In genomic region chr11:88338223-88338661, GRCh38 we compare ENCODE assay signal across 7 cellular contexts. TPM values are rescaled to one million over a fixed set of nuclear protein-coding genes. Genes with fewer than 3 reads are reported as not detected.
A peak's percentile ranks its signal among the peaks of the same experiment; 100 is the strongest.
DNase-seq lines count a peak whose midpoint lies in the region; ATAC-seq and TF ChIP-seq lines count a peak whose summit lies in the region.

No MANE protein-coding gene starts in this region.

- no peak for TF ChIP-seq CTCF in OCI-LY1 (IDR thresholded peaks at IDR 0.05; ENCODE audit: low read length)
- no peak for TF ChIP-seq CTCF in fibroblast of villous mesenchyme (IDR thresholded peaks at IDR 0.05; ENCODE audit: insufficient read depth, low read depth, low read length)
- TF ChIP-seq CTCF in neural progenitor cell (IDR thresholded peaks at IDR 0.05) = no peak
- TF ChIP-seq CTCF in upper lobe of left lung (IDR thresholded peaks at IDR 0.05) = no peak

- TF ChIP-seq EP300 in upper lobe of left lung (IDR thresholded peaks at IDR 0.05) = no peak

- H3K27ac ChIP-seq in OCI-LY1 (ENCODE audit: low read depth, low read length, poor library complexity, severe bottlenecking) (peak overlapping the region; percentile 82), neural progenitor cell (no peak overlapping the region), upper lobe of left lung (peak overlapping the region; percentile 90 to 93 (median 93))

- TF ChIP-seq POLR2A in upper lobe of left lung (IDR thresholded peaks at IDR 0.05) = peak in 1 of 4 donors; percentile 24

- ATAC-seq in GM18511 (IDR thresholded peaks at IDR 0.05; ENCODE audit: unreplicated experiment) (peak; percentile 66), HG03045 (IDR thresholded peaks at IDR 0.05; ENCODE audit: unreplicated experiment) (peak; percentile 42), upper lobe of left lung (ENCODE audit: low FRiP score in 2 of 2) (peak; percentile 87 to 88)

- H2AFZ ChIP-seq in OCI-LY1 (ENCODE audit: low read length) = peak overlapping the region; percentile 3; the same call in 1 of the 2 replicates
- H2AFZ ChIP-seq in neural progenitor cell (replicated peaks) = peak overlapping the region; percentile 87

- peaks cover 36% of the 10 kb centered on the region for H3K36me3 Mint-ChIP-seq in activated T-cell treated with anti-CD3 and anti-CD28 coated beads, Interleukin-2, amount 50 U/mL, for 24 hours (ENCODE audit: low read depth)
- peaks cover 10% of the 10 kb centered on the region for H3K36me3 Mint-ChIP-seq in neural progenitor cell

- peaks cover 54% of the 10 kb centered on the region for H3K4me1 Mint-ChIP-seq in activated T-cell treated with anti-CD3 and anti-CD28 coated beads, Interleukin-2, amount 50 U/mL, for 24 hours (ENCODE audit: low read depth)
- H3K4me1 Mint-ChIP-seq in neural progenitor cell = peaks cover 14% of the 10 kb centered on the region

- H3K4me3 Mint-ChIP-seq in activated T-cell treated with anti-CD3 and anti-CD28 coated beads, Interleukin-2, amount 50 U/mL, for 24 hours = peak overlapping the region; percentile 96
- peak overlapping the region; percentile 99 for H3K4me3 Mint-ChIP-seq in neural progenitor cell

- H3F3A ChIP-seq in OCI-LY1 (ENCODE audit: insufficient read depth, low read length) = no peaks in the 10 kb centered on the region
- H3F3A ChIP-seq in neural progenitor cell (ENCODE audit: low read depth) = no peaks in the 10 kb centered on the region

- peak overlapping the region; percentile 97 for H3K27ac Mint-ChIP-seq in activated T-cell treated with anti-CD3 and anti-CD28 coated beads, Interleukin-2, amount 50 U/mL, for 24 hours
- H3K27ac Mint-ChIP-seq in neural progenitor cell = no peak overlapping the region

- H3K36me3 ChIP-seq in OCI-LY1 (ENCODE audit: insufficient read depth, low read length) (peaks cover 27% of the 10 kb centered on the region), neural progenitor cell (peaks cover 16% of the 10 kb centered on the region), upper lobe of left lung (peaks cover 0 to 3% (median 0%) of the 10 kb centered on the region in 4 donors)

- H3K27me3 ChIP-seq in OCI-LY1 (ENCODE audit: insufficient read depth, low read length) (no peaks in the 10 kb centered on the region), neural progenitor cell (no peaks in the 10 kb centered on the region), upper lobe of left lung (peaks cover 0 to 2% (median 0%) of the 10 kb centered on the region in 4 donors)

- peak; percentile 56 for DNase-seq in activated T-cell treated with anti-CD3 and anti-CD28 coated beads, Interleukin-2, amount 50 U/mL, for 24 hours
- DNase-seq in fibroblast of villous mesenchyme (ENCODE audit: low read depth) (peak; percentile 93), neural progenitor cell (ENCODE audit: low spot score) (peak; percentile 14), upper lobe of left lung (peak in 1 of 2 donors; percentile 82)

- H3K4me3 ChIP-seq in OCI-LY1 (ENCODE audit: low read depth, low read length, poor library complexity, severe bottlenecking) (peak overlapping the region; percentile 100), fibroblast of villous mesenchyme (ENCODE audit: low read depth, low read length) (peak overlapping the region; percentile 96), neural progenitor cell (peak overlapping the region; percentile 87), upper lobe of left lung (peak overlapping the region; percentile 69 to 83 (median 79))

- WGBS in upper lobe of left lung, 2 donors = 2 to 3% methylated on average over 8 of the region's 8 CpGs

- H3K79me2 ChIP-seq in OCI-LY1 (ENCODE audit: insufficient read depth, low read length) (peaks cover 35% of the 10 kb centered on the region), neural progenitor cell (ENCODE audit: low read depth) (peaks cover 50% of the 10 kb centered on the region)

- no peaks in the 10 kb centered on the region for H3K9me3 Mint-ChIP-seq in activated T-cell treated with anti-CD3 and anti-CD28 coated beads, Interleukin-2, amount 50 U/mL, for 24 hours
- no peaks in the 10 kb centered on the region for H3K9me3 Mint-ChIP-seq in neural progenitor cell

- H3K9me2 ChIP-seq in OCI-LY1 (ENCODE audit: low read depth, low read length) = no peaks in the 10 kb centered on the region

- H4K20me1 ChIP-seq in OCI-LY1 (ENCODE audit: insufficient read depth, low read length) (no peaks in the 10 kb centered on the region), neural progenitor cell (ENCODE audit: low read depth) (no peaks in the 10 kb centered on the region)

- H3K4me2 ChIP-seq in OCI-LY1 (ENCODE audit: low read length) (peak overlapping the region; percentile 71), neural progenitor cell (peak overlapping the region; percentile 92)

- peak overlapping the region; percentile 99 for H3K9ac ChIP-seq in OCI-LY1 (ENCODE audit: low read length)
- H3K9ac ChIP-seq in neural progenitor cell = no peak overlapping the region

- H3K9me3 ChIP-seq in OCI-LY1 (ENCODE audit: low read length) (no peaks in the 10 kb centered on the region), neural progenitor cell (ENCODE audit: low read depth) (no peaks in the 10 kb centered on the region), upper lobe of left lung (no peaks in the 10 kb centered on the region)

- H3K4me1 ChIP-seq in OCI-LY1 (ENCODE audit: insufficient read depth, low read length, severe bottlenecking) (peaks cover 41% of the 10 kb centered on the region), neural progenitor cell (peaks cover 8% of the 10 kb centered on the region), upper lobe of left lung (peaks cover 5 to 19% (median 16%) of the 10 kb centered on the region in 4 donors)

- no peaks in the 10 kb centered on the region for H3K27me3 Mint-ChIP-seq in activated T-cell treated with anti-CD3 and anti-CD28 coated beads, Interleukin-2, amount 50 U/mL, for 24 hours
- H3K27me3 Mint-ChIP-seq in neural progenitor cell (ENCODE audit: insufficient read depth, low read depth) = peaks cover 3% of the 10 kb centered on the region

RNA-seq across cellular contexts. Expression of gene CTSC, which starts 0.7 kb away (rescaled TPM):
- total RNA-seq in fibroblast of villous mesenchyme (145 and 276 TPM in 2 replicates), neural progenitor cell (ENCODE audit: low replicate concordance) (94.6 and 96.4 TPM in 2 replicates), upper lobe of left lung (100 to 1,000 TPM in 5 of 6 donors, 10 to 100 TPM in 1; 74.4 to 370 (median 247) TPM)
